Comparison of ENCODE assay signal across 8 cellular contexts in the genomic region with DNA sequence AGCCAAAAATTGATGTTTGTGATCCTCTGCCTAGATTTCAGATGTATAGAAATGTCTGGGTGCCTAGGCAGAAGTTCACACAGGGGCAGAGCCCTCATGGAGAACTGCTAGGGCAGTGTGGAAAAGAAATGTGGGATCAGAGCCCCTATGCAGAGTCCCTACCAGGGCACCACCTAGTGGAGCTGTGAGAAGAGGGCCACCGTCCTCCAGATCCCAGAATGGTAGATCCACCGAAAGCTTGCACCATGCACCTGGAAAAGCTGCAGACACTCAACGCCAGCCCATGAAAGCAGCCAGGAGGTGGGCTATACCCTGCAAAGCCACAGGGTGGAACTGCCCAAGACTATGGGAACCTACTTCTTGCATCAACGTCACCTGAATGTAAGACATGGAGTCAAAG.
DNase-seq lines count a peak whose midpoint lies in the region; ATAC-seq and TF ChIP-seq lines count a peak whose summit lies in the region.
"Not testable (repeated sequence)": the region's sequence is repeated elsewhere in the genome, so short reads cannot be mapped to it uniquely, and the experiment has no call there.

No MANE protein-coding gene starts in this region.

- POLR2A ChIA-PET in A673 (lab: Charles Lee; ENCODE audit: low non-redundant PET) = interaction anchor here (0.6 kb wide), 1 partner anchor 350 kb away, joined by 3 read pairs; no protein-coding TSS in a partner anchor
- POLR2A ChIA-PET in WTC11 (lab: Charles Lee) = not testable (repeated sequence)

- H3K4me3 ChIP-seq in A673 (ENCODE audit: low read depth, low read length, poor library complexity, severe bottlenecking); RWPE2 (ENCODE audit: severe bottlenecking); left lung; retinal pigment epithelial cell (ENCODE audit: low read length): not testable (repeated sequence)

- CTCF ChIA-PET in A673 (lab: Charles Lee) = interaction anchor here (1.5 kb wide), 1 partner anchor 591 kb away, joined by 6 read pairs; no protein-coding TSS in a partner anchor
- CTCF ChIA-PET in WTC11 (lab: Charles Lee) = interaction anchor here (1.1 kb wide), 2 partner anchors 12 to 20 kb away, joined by 4 to 6 read pairs; no protein-coding TSS in a partner anchor

- not testable (repeated sequence) for H3K36me3 Mint-ChIP-seq in WTC11

- not testable (repeated sequence) for H3K9me3 ChIP-seq in A673 (ENCODE audit: low read depth, low read length, poor library complexity, severe bottlenecking); RWPE2 (ENCODE audit: severe bottlenecking); left lung

- peak; percentile 8 for DNase-seq in A673 (ENCODE audit: low spot score)
- not testable (repeated sequence) for DNase-seq in GM13977 (ENCODE audit: low spot score); RWPE2 (ENCODE audit: low spot score); left lung; retinal pigment epithelial cell (ENCODE audit: low read depth)
- peak; percentile 28 for DNase-seq in NCI-H69 (lab: John Stamatoyannopoulos, UW)
- DNase-seq in WTC11 (ENCODE audit: low spot score) = peak; percentile 30

- peak; percentile 46 for TF ChIP-seq CTCF in A673 (conservative IDR thresholded peaks at IDR 0.05; ENCODE audit: low read depth, low read length)
- peak; percentile 17 for TF ChIP-seq CTCF in GM13977 (IDR thresholded peaks at IDR 0.05; ENCODE audit: extremely low read depth, insufficient read depth, missing control alignments)
- TF ChIP-seq CTCF in RWPE2 (IDR thresholded peaks at IDR 0.05; ENCODE audit: poor library complexity, severe bottlenecking) = peak; percentile 33
- TF ChIP-seq CTCF in WTC11 (IDR thresholded peaks at IDR 0.05); left lung (IDR thresholded peaks at IDR 0.05): not testable (repeated sequence)
- peak; percentile 28 for TF ChIP-seq CTCF in retinal pigment epithelial cell (conservative IDR thresholded peaks at IDR 0.05; ENCODE audit: low read depth, low read length)

- not testable (repeated sequence) for H3K4me1 Mint-ChIP-seq in WTC11

- H3K36me3 ChIP-seq in A673 (ENCODE audit: insufficient read depth, low read length, poor library complexity, severe bottlenecking); RWPE2 (ENCODE audit: low read depth); left lung: not testable (repeated sequence)

- H3K4me1 ChIP-seq in A673 (ENCODE audit: insufficient read depth, low read length, poor library complexity, severe bottlenecking); RWPE2 (ENCODE audit: insufficient read depth, poor library complexity, severe bottlenecking); left lung: not testable (repeated sequence)

- not testable (repeated sequence) for ATAC-seq in RWPE2 (ENCODE audit: low read depth)
- peak; percentile 69 for ATAC-seq in WTC11
- peak; percentile 41 for ATAC-seq in left lung

- not testable (repeated sequence) for BruUV-seq in A673 (replicated peaks; lab: Mats Ljungman, UMichigan)

- H3K4me3 Mint-ChIP-seq in WTC11 = not testable (repeated sequence)

- peaks cover 46% of the 10 kb centered on the region for H3K9me3 Mint-ChIP-seq in WTC11

- intact Hi-C loops in A673 (cut with micrococcal nuclease; ENCODE audit: unreplicated experiment); left lung (cut with DNase I): not testable (repeated sequence)

- TF ChIP-seq EP300 in Ishikawa (IDR thresholded peaks at IDR 0.05; ENCODE audit: borderline replicate concordance) = not testable (repeated sequence)

- not testable (repeated sequence) for H3K27me3 ChIP-seq in A673 (replicated peaks; ENCODE audit: insufficient read depth, low read depth, low read length, poor library complexity); RWPE2 (ENCODE audit: insufficient read depth, poor library complexity, severe bottlenecking); left lung

- not testable (repeated sequence) for H3K27ac ChIP-seq in A673 (ENCODE audit: low read depth, low read length, poor library complexity, severe bottlenecking); RWPE2 (ENCODE audit: poor library complexity, severe bottlenecking); left lung

- not testable (repeated sequence) for H3K27me3 Mint-ChIP-seq in WTC11 (ENCODE audit: low read depth)

- in situ Hi-C loops in GM13977 (cut with MboI; ENCODE audit: low pct_unique_long_range_greater_than_20kb, low sequenced_read_pairs, unreplicated experiment) = not testable (repeated sequence)

- TF ChIP-seq RAD21 in Ishikawa (IDR thresholded peaks at IDR 0.05; ENCODE audit: low read depth) = peak; percentile 22; the same call in 1 of the 2 replicates

- H3K27ac Mint-ChIP-seq in WTC11 = not testable (repeated sequence)

TF ChIP-seq in WTC11, 78 proteins besides CTCF, POLR2A, EP300 and RAD21:
- peak; percentile 90 for TF ChIP-seq ZNF317 (CRISPR knock-in tag; IDR thresholded peaks at IDR 0.05; ENCODE audit: borderline replicate concordance, low read depth)
